In the genomic region with DNA sequence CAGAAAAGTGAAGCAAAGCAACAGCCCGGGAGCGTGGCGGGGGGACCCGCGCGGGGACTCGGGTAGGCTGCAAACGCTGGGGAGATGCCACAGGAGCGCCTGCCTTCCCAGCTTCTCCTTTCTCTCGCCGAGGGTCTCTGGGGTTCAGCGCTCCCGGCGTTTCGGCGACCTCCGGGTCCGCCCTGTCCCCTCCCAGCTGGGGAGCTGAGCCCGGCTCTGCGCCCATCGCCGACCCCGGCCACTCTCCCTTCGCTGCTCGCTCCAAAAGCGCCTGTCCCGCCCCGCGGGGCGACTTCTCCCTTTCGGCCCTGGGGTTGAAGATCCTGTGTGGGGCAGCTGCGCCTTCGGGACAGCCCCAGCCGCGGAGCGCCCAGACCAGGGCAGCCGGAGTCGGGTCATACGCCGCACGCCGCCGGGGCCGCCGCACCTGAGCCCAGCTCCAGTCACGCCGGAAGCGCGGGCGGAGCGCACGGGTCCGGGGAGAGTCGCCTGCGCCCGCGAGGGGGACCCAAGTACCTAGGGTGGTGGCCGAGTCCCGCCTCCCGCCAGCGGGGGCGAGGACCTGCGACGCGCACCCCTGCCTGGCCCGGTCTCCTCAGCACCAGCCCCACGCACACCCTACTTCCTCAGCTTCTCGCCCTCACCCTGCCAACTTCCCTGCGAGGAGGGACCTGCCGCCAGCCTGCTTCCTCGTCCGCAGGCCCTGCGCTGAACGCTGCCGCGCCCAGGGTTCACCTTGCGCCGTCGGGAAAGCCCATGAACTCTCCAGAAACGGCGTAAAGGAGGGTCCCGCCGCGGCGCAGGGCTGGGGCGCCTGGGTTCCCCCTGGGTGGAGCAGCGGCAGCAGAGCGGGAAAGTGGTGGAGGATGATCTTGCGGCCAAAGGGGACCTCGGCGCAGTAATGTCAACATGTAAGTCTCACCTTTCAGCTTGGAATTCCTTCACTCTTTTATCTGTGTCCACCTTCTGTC, we compare ENCODE assay signal across 8 cellular contexts. TPM values are rescaled to one million over a fixed set of nuclear protein-coding genes. Genes with fewer than 3 reads are reported as not detected.
A peak's percentile ranks its signal among the peaks of the same experiment; 100 is the strongest.
DNase-seq lines count a peak whose midpoint lies in the region; ATAC-seq and TF ChIP-seq lines count a peak whose summit lies in the region.

A gene (plus strand): TSS at position 587 of the 971 bp plus-strand sequence. CDS start 323 bp downstream, at position 910.

- peak within 1 kb of the TSS; percentile 27 to 74 (median 59) for H3K4me3 ChIP-seq in dorsolateral prefrontal cortex

- CTCF ChIA-PET in Calu3 (lab: Charles Lee) = interaction anchor here (0.7 to 1.6 kb wide), 3 partner anchors 69 to 74 kb away, joined by 3 to 8 read pairs (median 3); no protein-coding TSS in a partner anchor

- H3K9me3 Mint-ChIP-seq in Calu3 (ENCODE audit: low read depth, unreplicated experiment) = no peaks in the 10 kb centered on the region

- ATAC-seq in GM21515 (IDR thresholded peaks at IDR 0.05; ENCODE audit: unreplicated experiment) = peak; percentile 80

- H3K4me3 Mint-ChIP-seq in Calu3 (ENCODE audit: low read depth, unreplicated experiment) = peak within 1 kb of the TSS; percentile 94

- DNase-seq in Calu3 = peak; percentile 77
- peak; percentile 80 for DNase-seq in HuH-7 (ENCODE audit: low spot score)
- DNase-seq in activated CD4-positive, CD25-positive, alpha-beta regulatory T cell treated with anti-CD3 and anti-CD28 coated beads, Interleukin-2, amount 50 U/mL, for 72 hours = peak; percentile 37
- DNase-seq in dorsolateral prefrontal cortex = peak in 3 of 10 donors; percentile 10 to 46 (median 42)
- DNase-seq in lung microvascular endothelial cell (ENCODE audit: low read depth in 2 of 2) = peak; percentile 27 to 69
- peak; percentile 26 for DNase-seq in stimulated activated CD8-positive, alpha-beta memory T cell treated with anti-CD3 and anti-CD28 coated beads, Interleukin-4, amount 100 ng/mL, for 24 hours (ENCODE audit: low read depth)
- DNase-seq in NCI-H2107 treated with DMSO at 0.1 percent for 48 hours (lab: John Stamatoyannopoulos, UW; ENCODE audit: unreplicated experiment) = no peak

- peaks cover 0 to 41% (median 22%) of the 10 kb centered on the region in 45 donors for H3K27me3 ChIP-seq in dorsolateral prefrontal cortex

- no peaks in the 10 kb centered on the region for H3K27me3 Mint-ChIP-seq in Calu3 (ENCODE audit: unreplicated experiment)

- peaks cover 38% of the 10 kb centered on the region for H3K36me3 Mint-ChIP-seq in Calu3 (ENCODE audit: insufficient read depth, unreplicated experiment)

- BruUV-seq in Calu3 (replicated peaks; lab: Mats Ljungman, UMichigan) = TSS peak; percentile 74

- H3K27ac ChIP-seq in dorsolateral prefrontal cortex = peak within 1 kb of the TSS in 11 of 59 donors; percentile 3 to 48 (median 24)

- intact Hi-C loops in Calu3 (cut with micrococcal nuclease; ENCODE audit: unreplicated experiment) (loop anchor here (5.0 kb wide), 1 partner anchor 154 kb away; a partner anchor contains a TSS), dorsolateral prefrontal cortex (cut with DNase I) (no loop called here)

- H3K4me1 Mint-ChIP-seq in Calu3 (ENCODE audit: low read depth, unreplicated experiment) = peaks cover 26% of the 10 kb centered on the region

- peak within 1 kb of the TSS; percentile 94 for H3K27ac Mint-ChIP-seq in Calu3 (ENCODE audit: unreplicated experiment)

- TF ChIP-seq CTCF in Calu3 (IDR thresholded peaks at IDR 0.05; ENCODE audit: unreplicated experiment) (no peak), dorsolateral prefrontal cortex (IDR thresholded peaks at IDR 0.05 in 54 of 56, conservative IDR thresholded peaks at IDR 0.05 in 2 of 56; ENCODE audit: low read depth in 1 of 56, partially characterized antibody in 56 of 56) (no peak)

RNA-seq across cellular contexts. Expression of the gene that starts here (rescaled TPM):
- total RNA-seq in Calu3 (2022) = 84.6 and 109 TPM in 2 replicates
- 10 to 100 TPM in 2 of 120 experiments, 1 to 10 TPM in 117, under 1 TPM in 1; 0.72 to 11.3 (median 3.1) TPM for total RNA-seq in dorsolateral prefrontal cortex
- total RNA-seq in lung microvascular endothelial cell = 3.6 and 8.5 TPM in 2 replicates
